Comparison of ENCODE assay signal across 11 cellular contexts in genomic region chr20:17822039-17822438, GRCh38.
A peak's percentile ranks its signal among the peaks of the same experiment; 100 is the strongest.
DNase-seq lines count a peak whose midpoint lies in the region; ATAC-seq and TF ChIP-seq lines count a peak whose summit lies in the region.
"Had no signal": no experiment of that assay in that cellular context is flagged by ENCODE, and none has a peak within 500 bp of the region (broad histone marks: within the 10 kb centered on the region; RNA-seq: fewer than 3 reads in every experiment).

No MANE protein-coding gene starts in this region.

- H3K4me3 Mint-ChIP-seq in nephron = peak overlapping the region in 1 of 3 experiments; percentile 4
- no peak overlapping the region for H3K4me3 Mint-ChIP-seq in activated CD4-positive, alpha-beta memory T cell treated with anti-CD3 and anti-CD28 coated beads, Interleukin-2, amount 10 ng/mL, durations not matched to agents 7 days and 5 days

- CTCF ChIA-PET in activated CD4-positive, alpha-beta memory T cell treated with anti-CD3 and anti-CD28 coated beads, Interleukin-2, amount 10 ng/mL, durations not matched to agents 7 days and 5 days (lab: Charles Lee) = interaction anchor here (0.9 to 1.9 kb wide), 3 partner anchors 12 to 76 kb away, joined by 3 to 4 read pairs (median 4); no protein-coding TSS in a partner anchor

- no peaks in the 10 kb centered on the region for H3K9me3 Mint-ChIP-seq in nephron
- peaks cover 4% of the 10 kb centered on the region for H3K9me3 Mint-ChIP-seq in activated CD4-positive, alpha-beta memory T cell treated with anti-CD3 and anti-CD28 coated beads, Interleukin-2, amount 10 ng/mL, durations not matched to agents 7 days and 5 days

- ATAC-seq in esophagus mucosa = peak; percentile 61

- H3K36me3 Mint-ChIP-seq in nephron (ENCODE audit: low read depth) = no peaks in the 10 kb centered on the region
- H3K36me3 Mint-ChIP-seq in activated CD4-positive, alpha-beta memory T cell treated with anti-CD3 and anti-CD28 coated beads, Interleukin-2, amount 10 ng/mL, durations not matched to agents 7 days and 5 days (ENCODE audit: low read depth) = no peaks in the 10 kb centered on the region

- peak overlapping the region; percentile 50 for H3K27ac ChIP-seq in C4-2B

- H3K27me3 Mint-ChIP-seq in nephron (ENCODE audit: low read depth) = no peaks in the 10 kb centered on the region
- H3K27me3 Mint-ChIP-seq in activated CD4-positive, alpha-beta memory T cell treated with anti-CD3 and anti-CD28 coated beads, Interleukin-2, amount 10 ng/mL, durations not matched to agents 7 days and 5 days = peaks cover 4% of the 10 kb centered on the region

- TF ChIP-seq CTCF in C4-2B (conservative IDR thresholded peaks at IDR 0.05) = no peak
- no peak for TF ChIP-seq CTCF in nephron (IDR thresholded peaks at IDR 0.05; ENCODE audit: unreplicated experiment in 3 of 3)

- POLR2A ChIA-PET in activated CD4-positive, alpha-beta memory T cell treated with anti-CD3 and anti-CD28 coated beads, Interleukin-2, amount 10 ng/mL, durations not matched to agents 7 days and 5 days (lab: Charles Lee) = no interaction called here

- DNase-seq in NCI-H510A (lab: John Stamatoyannopoulos, UW) (peak; percentile 39), NOMO-1 treated with DMSO at 0.1 percent for 48 hours (lab: John Stamatoyannopoulos, UW; ENCODE audit: unreplicated experiment) (no peak), T1000 (lab: John Stamatoyannopoulos, UW) (no peak), middle frontal gyrus (ENCODE audit: extremely low spot score, low spot score) (no peak)
- DNase-seq in activated CD4-positive, alpha-beta memory T cell treated with anti-CD3 and anti-CD28 coated beads, Interleukin-2, amount 10 ng/mL, durations not matched to agents 7 days and 5 days = no peak
- DNase-seq: activated CD4-positive, alpha-beta T cell treated with anti-CD3 and anti-CD28 coated beads, Interleukin-2, amount 50 U/mL, for 48 hours; central memory CD4-positive, alpha-beta T cell; stimulated activated CD4-positive, alpha-beta T cell treated with anti-CD3 and anti-CD28 coated beads, Interleukin-2, amount 100 ng/mL, for 24 hours had no signal

- peaks cover 43% of the 10 kb centered on the region for H3K4me1 Mint-ChIP-seq in nephron
- H3K4me1 Mint-ChIP-seq in activated CD4-positive, alpha-beta memory T cell treated with anti-CD3 and anti-CD28 coated beads, Interleukin-2, amount 10 ng/mL, durations not matched to agents 7 days and 5 days = peaks cover 14% of the 10 kb centered on the region

- H3K27ac Mint-ChIP-seq in nephron = peak overlapping the region; percentile 94 to 95 (median 94)
- H3K27ac Mint-ChIP-seq in activated CD4-positive, alpha-beta memory T cell treated with anti-CD3 and anti-CD28 coated beads, Interleukin-2, amount 10 ng/mL, durations not matched to agents 7 days and 5 days = no peak overlapping the region
